ENCODE assay signal across 2 cellular contexts in genomic region chr7:44990520-44991023, GRCh38.
TF ChIP-seq lines count a peak whose summit lies in the region.

No MANE protein-coding gene starts in this region.

TF ChIP-seq in GM23338, 12 proteins besides CTCF, POLR2A, EP300 and RAD21:
- no peak for TF ChIP-seq POLR2AphosphoS5 (IDR thresholded peaks at IDR 0.05; ENCODE audit: low read depth)
- no peak for TF ChIP-seq ETS1 (IDR thresholded peaks at IDR 0.05)
- no peak for TF ChIP-seq STAT1 (IDR thresholded peaks at IDR 0.05; ENCODE audit: unreplicated experiment)
- no peak for TF ChIP-seq NANOG (IDR thresholded peaks at IDR 0.05; ENCODE audit: borderline replicate concordance)
- TF ChIP-seq ZNF114 (CRISPR knock-in tag; IDR thresholded peaks at IDR 0.05) = no peak
- no peak for TF ChIP-seq ZNF462 (CRISPR knock-in tag; IDR thresholded peaks at IDR 0.05)
- TF ChIP-seq REST (IDR thresholded peaks at IDR 0.05; ENCODE audit: unreplicated experiment) = no peak
- TF ChIP-seq EZH2 (IDR thresholded peaks at IDR 0.05; ENCODE audit: low read depth, unreplicated experiment) = no peak

TF ChIP-seq in H1, 55 proteins besides CTCF, POLR2A, EP300 and RAD21:
- TF ChIP-seq SAP30 (IDR thresholded peaks at IDR 0.05; ENCODE audit: insufficient read depth, insufficient replicate concordance, low read length) = no peak
- no peak for TF ChIP-seq EZH2 (IDR thresholded peaks at IDR 0.05; ENCODE audit: low read depth, low read length, severe bottlenecking)
- TF ChIP-seq CBX8 (IDR thresholded peaks at IDR 0.05; ENCODE audit: borderline replicate concordance, low read depth, low read length) = no peak
- no peak for TF ChIP-seq SRF (IDR thresholded peaks at IDR 0.05; ENCODE audit: low read depth, low read length)
- TF ChIP-seq CREB1 (IDR thresholded peaks at IDR 0.05) = no peak
- TF ChIP-seq CBX5 (IDR thresholded peaks at IDR 0.05; ENCODE audit: low read depth, low read length) = no peak
- TF ChIP-seq SUZ12 (IDR thresholded peaks at IDR 0.05; ENCODE audit: low read length) = no peak
- TF ChIP-seq SP4 (IDR thresholded peaks at IDR 0.05; ENCODE audit: low read length) = no peak
- TF ChIP-seq BCL11A (IDR thresholded peaks at IDR 0.05; ENCODE audit: low read depth in 2 of 2, low read length in 2 of 2) = no peak
- TF ChIP-seq POLR2AphosphoS5 (IDR thresholded peaks at IDR 0.05; ENCODE audit: low read depth, low read length) = no peak
- no peak for TF ChIP-seq SP2 (IDR thresholded peaks at IDR 0.05; ENCODE audit: low read length)
TF ChIP-seq in H1: peak in this region for 0.
